Comparison of ENCODE assay signal across 14 cellular contexts in the genomic region with DNA sequence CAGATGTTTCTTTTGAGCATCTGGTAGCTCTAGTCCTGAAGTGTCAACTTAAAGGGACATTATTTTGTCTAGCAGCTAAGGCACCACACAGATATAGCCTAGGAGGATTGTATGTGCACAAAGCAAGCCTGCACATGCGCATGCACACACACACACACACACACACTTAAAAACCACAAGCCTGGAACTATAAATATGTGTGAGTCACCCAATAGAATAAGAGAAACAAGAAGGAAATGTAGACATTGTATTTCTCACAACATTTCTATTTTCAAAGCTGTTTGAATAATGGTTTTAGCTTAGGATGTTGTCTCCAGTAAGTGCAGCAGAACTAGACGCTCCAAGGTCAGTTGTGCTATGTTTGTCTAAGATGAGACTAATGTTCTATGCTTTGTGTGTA.
DNase-seq lines count a peak whose midpoint lies in the region; ATAC-seq and TF ChIP-seq lines count a peak whose summit lies in the region.
"Had no signal": no experiment of that assay in that cellular context is flagged by ENCODE, and none has a peak within 500 bp of the region (broad histone marks: within the 10 kb centered on the region; RNA-seq: fewer than 3 reads in every experiment).

No MANE protein-coding gene starts in this region.

- TF ChIP-seq CTCF in AG10803 (conservative IDR thresholded peaks at IDR 0.05; ENCODE audit: low read length): no peak

- no peak overlapping the region for H3K4me3 ChIP-seq in AG10803 (ENCODE audit: low read length)

- no peak for TF ChIP-seq POLR2A in GM18505 (IDR thresholded peaks at IDR 0.05; ENCODE audit: borderline replicate concordance, extremely low read depth, insufficient read depth, insufficient read length)

- peak; percentile 91 for DNase-seq in AG10803 (ENCODE audit: low read depth)
- DNase-seq in LHCN-M2 (ENCODE audit: low read depth): peak; percentile 84
- DNase-seq in SW480 (ENCODE audit: low spot score): peak; percentile 31
- peak; percentile 24 for DNase-seq in foreskin melanocyte
- no peak for DNase-seq in stimulated activated CD4-positive, alpha-beta T cell treated with anti-CD3 and anti-CD28 coated beads, Interleukin-15, amount 100 ng/mL, for 24 hours
- no peak for DNase-seq in nucleus accumbens (lab: John Stamatoyannopoulos, UW)
- DNase-seq: activated CD4-positive, CD25-positive, alpha-beta regulatory T cell; CD4-positive, alpha-beta T cell; central memory CD4-positive, alpha-beta T cell; left cardiac atrium; NCI-H2171; SHP77 treated with DMSO at 0.1 percent for 48 hours had no signal

- ATAC-seq in GM18505 (IDR thresholded peaks at IDR 0.05; ENCODE audit: unreplicated experiment) (no peak), HG03432 (IDR thresholded peaks at IDR 0.05; ENCODE audit: unreplicated experiment) (no peak)
- ATAC-seq: left cardiac atrium had no signal

Comparison
In these comparisons a context has a peak if more than half of its experiments do, and no peak if none do; other contexts are left out.
1. DNase-seq: peak in AG10803 (single experiment), LHCN-M2 (single experiment), SW480 (single experiment) and foreskin melanocyte (single experiment); none in stimulated activated CD4-positive, alpha-beta T cell treated with anti-CD3 and anti-CD28 coated beads, Interleukin-15, amount 100 ng/mL, for 24 hours (single experiment) and nucleus accumbens (0 of 56).